ENCODE assay signal across 27 cellular contexts in genomic region chr2:219438453-219438852, GRCh38. TPM values are rescaled to one million over a fixed set of nuclear protein-coding genes. Genes with fewer than 3 reads are reported as not detected.
"Had no signal": no experiment of that assay in that cellular context is flagged by ENCODE, and none has a peak within 500 bp of the region (broad histone marks: within the 10 kb centered on the region; RNA-seq: fewer than 3 reads in every experiment).

No MANE protein-coding gene starts in this region.

- H3K27me3 ChIP-seq: uterus had no signal

- H3K79me2 ChIP-seq: hepatocyte, parathyroid adenoma had no signal

- H3K27ac ChIP-seq: foreskin keratinocyte, hepatocyte, parathyroid adenoma, right lobe of liver, suprapubic skin had no signal

- H3K9me3 ChIP-seq: right lobe of liver, suprapubic skin, uterus had no signal

- H3K9ac ChIP-seq: parathyroid adenoma had no signal

- H3K4me3 ChIP-seq: hepatocyte, right lobe of liver, suprapubic skin, uterus had no signal

- H3K4me2 ChIP-seq: hepatocyte had no signal

- ATAC-seq: activated naive CD4-positive, alpha-beta T cell treated with anti-CD3 and anti-CD28 coated beads, Interleukin-2, amount 50 U/mL, for 72 hours; activated T-cell treated with anti-CD3 and anti-CD28 coated beads, Interleukin-2, amount 50 U/mL, for 72 hours; foreskin keratinocyte; left cardiac atrium; naive thymus-derived CD4-positive, alpha-beta T cell; right lobe of liver; stimulated activated memory B cell treated with anti-CD40 and anti-IgM and Interleukin-4, amounts not matched to agents 10 μg/mL and 1 μg/mL and 100 μg/mL, for 72 hours; stimulated activated naive CD8-positive, alpha-beta T cell treated with anti-CD3 and anti-CD28 coated beads, Interleukin-15, amount 100 ng/mL, for 72 hours had no signal

- H3K36me3 ChIP-seq: right lobe of liver, suprapubic skin, uterus had no signal

- H2AFZ ChIP-seq: hepatocyte, parathyroid adenoma had no signal

- DNase-seq: activated CD4-positive, alpha-beta T cell treated with anti-CD3 and anti-CD28 coated beads for 4 hours; activated CD4-positive, alpha-beta T cell treated with anti-CD3 and anti-CD28 coated beads, Interleukin-2, amount 50 U/mL, for 4 hours; activated naive CD4-positive, alpha-beta T cell; activated T-cell treated with anti-CD3 and anti-CD28 coated beads for 4 hours; activated T-cell treated with anti-CD3 and anti-CD28 coated beads, Interleukin-2, amount 50 U/mL, for 72 hours; anterior cingulate cortex; foreskin keratinocyte; islet precursor cell; left cardiac atrium; mammary epithelial cell; naive thymus-derived CD4-positive, alpha-beta T cell; occipital lobe; right lobe of liver; small intestine; stimulated activated CD4-positive, alpha-beta T cell treated with anti-CD3 and anti-CD28 coated beads, Interleukin-4, amount 100 ng/mL, for 24 hours; stimulated activated CD8-positive, alpha-beta memory T cell treated with anti-CD3 and anti-CD28 coated beads, Interleukin-4, amount 100 ng/mL, for 48 hours; stimulated activated naive CD8-positive, alpha-beta T cell treated with anti-CD3 and anti-CD28 coated beads, Interleukin-15, amount 100 ng/mL, for 72 hours; uterus had no signal

- FAIRE-seq: colon, endothelial cell of umbilical vein, small intestine had no signal

RNA-seq across cellular contexts. Expression of gene DES, which starts 20.3 kb away (rescaled TPM):
- total RNA-seq: activated naive CD4-positive, alpha-beta T cell treated with anti-CD3 and anti-CD28 coated beads, Interleukin-2, amount 50 U/mL, for 72 hours; dermis microvascular lymphatic vessel endothelial cell; endothelial cell of umbilical vein; foreskin keratinocyte; T-helper 1 cell treated with Interleukin-12 subunit alpha and Interleukin-12 subunit beta and Interleukin-4 antibody, amounts not matched to agents 30 ng/mL and 1 ng/mL, for 36 hours had no signal
- polyA plus RNA-seq: endothelial cell of umbilical vein; naive thymus-derived CD4-positive, alpha-beta T cell had no signal
